ENCODE assay signal across 21 cellular contexts in the genomic region with DNA sequence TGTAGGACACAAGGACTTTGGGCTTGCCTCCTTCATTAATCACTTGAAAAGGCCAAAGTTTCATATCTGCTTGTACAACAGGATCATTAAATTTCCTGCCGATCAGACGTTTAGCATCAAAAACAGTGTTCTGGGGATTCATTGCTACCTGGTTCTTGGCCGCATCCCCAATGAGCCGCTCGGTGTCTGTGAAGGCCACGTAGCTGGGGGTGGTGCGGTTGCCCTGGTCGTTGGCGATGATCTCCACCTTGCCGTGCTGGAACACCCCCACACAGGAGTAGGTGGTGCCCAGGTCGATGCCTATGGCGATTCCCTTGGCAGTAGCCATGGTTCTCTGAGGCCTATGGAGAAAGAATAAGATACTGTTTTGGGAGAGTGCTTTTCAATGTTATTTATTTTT.
"Had no signal": no experiment of that assay in that cellular context is flagged by ENCODE, and none has a peak within 500 bp of the region (broad histone marks: within the 10 kb centered on the region; RNA-seq: fewer than 3 reads in every experiment).

No MANE protein-coding gene starts in this region.

- H3K36me3 ChIP-seq: gastrocnemius medialis, left lung, sigmoid colon, upper lobe of left lung had no signal

- H3K4me3 ChIP-seq: gastrocnemius medialis, left lung, sigmoid colon, SK-N-MC, testis, upper lobe of left lung had no signal

- H2AFZ ChIP-seq: parathyroid adenoma had no signal

- H3K9me3 ChIP-seq: gastrocnemius medialis, left lung, neutrophil, sigmoid colon, testis, upper lobe of left lung had no signal

- H3K36me3 Mint-ChIP-seq: WTC11 had no signal

- H3K27ac ChIP-seq: left lung, parathyroid adenoma, SK-N-MC, testis had no signal

- H3K4me3 Mint-ChIP-seq: activated naive CD4-positive, alpha-beta T cell treated with anti-CD3 and anti-CD28 coated beads, Interleukin-2, amount 50 U/mL, for 24 hours; dendritic cell treated with granulocyte-macrophage colony-stimulating factor and Interleukin-4, amounts not matched to agents 40 ng/mL and 50 ng/mL, for 4 days; stimulated activated memory B cell treated with anti-CD40 and anti-IgM and Interleukin-4, amounts not matched to agents 10 μg/mL and 1 μg/mL and 100 μg/mL, for 72 hours; WTC11 had no signal

- H3K27me3 ChIP-seq: gastrocnemius medialis, left lung, neutrophil, sigmoid colon, testis, upper lobe of left lung had no signal

- H3K27ac Mint-ChIP-seq: WTC11 had no signal

- H3K9ac ChIP-seq: parathyroid adenoma had no signal

- H3K9me3 Mint-ChIP-seq: activated naive CD4-positive, alpha-beta T cell treated with anti-CD3 and anti-CD28 coated beads, Interleukin-2, amount 50 U/mL, for 24 hours; dendritic cell treated with granulocyte-macrophage colony-stimulating factor and Interleukin-4, amounts not matched to agents 40 ng/mL and 50 ng/mL, for 4 days; stimulated activated memory B cell treated with anti-CD40 and anti-IgM and Interleukin-4, amounts not matched to agents 10 μg/mL and 1 μg/mL and 100 μg/mL, for 72 hours; T-helper 2 cell treated with Interferon-gamma antibody and Interleukin-4, amounts not matched to agents 5 μg/mL and 100 μg/mL, for 36 hours; WTC11 had no signal

- DNase-seq: activated CD4-positive, alpha-beta T cell treated with anti-CD3 and anti-CD28 coated beads for 48 hours; activated CD8-positive, alpha-beta memory T cell treated with anti-CD3 and anti-CD28 coated beads for 24 hours; activated effector memory CD4-positive, alpha-beta T cell treated with Interleukin-2 at 50 U/mL for 16 hours; effector CD8-positive, alpha-beta T cell; gastrocnemius medialis; head of caudate nucleus; kidney; left lung; sigmoid colon; stimulated activated CD4-positive, alpha-beta T cell treated with anti-CD3 and anti-CD28 coated beads, Interleukin-4, amount 100 ng/mL, for 24 hours; testis; upper lobe of left lung had no signal

- ATAC-seq: esophagus mucosa; gastrocnemius medialis; left lung; stimulated activated memory B cell treated with anti-CD40 and anti-IgM and Interleukin-4, amounts not matched to agents 10 μg/mL and 1 μg/mL and 100 μg/mL, for 72 hours; WTC11 had no signal

- H3K27me3 Mint-ChIP-seq: activated naive CD4-positive, alpha-beta T cell treated with anti-CD3 and anti-CD28 coated beads, Interleukin-2, amount 50 U/mL, for 24 hours; dendritic cell treated with granulocyte-macrophage colony-stimulating factor and Interleukin-4, amounts not matched to agents 40 ng/mL and 50 ng/mL, for 4 days; stimulated activated memory B cell treated with anti-CD40 and anti-IgM and Interleukin-4, amounts not matched to agents 10 μg/mL and 1 μg/mL and 100 μg/mL, for 72 hours had no signal
